Comparison of ENCODE assay signal across 9 cellular contexts in the genomic region with DNA sequence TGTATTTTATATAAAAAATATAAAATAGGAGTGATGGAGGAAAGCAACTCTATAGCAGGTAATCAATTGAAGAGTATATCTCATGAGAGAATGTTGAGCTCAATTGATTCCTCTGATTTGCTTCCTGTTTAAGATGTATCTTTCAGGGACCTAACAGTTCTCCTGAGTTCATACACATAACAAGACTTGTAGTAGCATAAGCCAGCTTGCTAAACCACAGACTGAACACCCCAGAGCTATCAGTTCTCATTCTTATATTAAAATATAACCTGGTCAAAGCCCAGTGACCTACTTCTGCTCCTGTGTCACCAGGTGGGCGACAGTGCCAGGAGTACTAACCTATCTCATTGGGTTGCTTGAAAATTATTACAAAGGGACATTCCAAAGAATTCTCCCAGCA. TPM values are rescaled to one million over a fixed set of nuclear protein-coding genes. Genes with fewer than 3 reads are reported as not detected.
"Had no signal": no experiment of that assay in that cellular context is flagged by ENCODE, and none has a peak within 500 bp of the region (broad histone marks: within the 10 kb centered on the region; RNA-seq: fewer than 3 reads in every experiment).

No MANE protein-coding gene starts in this region.

- H3K4me3 Mint-ChIP-seq: GM23338, H9, HFFc6 had no signal

- H3K4me1 Mint-ChIP-seq: GM23338, H9 had no signal

- H3K27ac ChIP-seq: GM23248 had no signal

- H3K9me3 ChIP-seq: HAP-1 had no signal

- ATAC-seq: GM23338, HCT116 had no signal

- H3K4me1 ChIP-seq: HAP-1 had no signal

- H3K9me3 Mint-ChIP-seq: GM23338, H9, HFFc6 had no signal

- H3K4me3 ChIP-seq: GM23248, GM23338, HAP-1 had no signal

- DNase-seq: GM23248, GOT3, H7, H9, HCEC 1CT, HFFc6 had no signal

- H3K27ac Mint-ChIP-seq: GM23338, H9, HFFc6 had no signal

- H3K36me3 ChIP-seq: HAP-1 had no signal

RNA-seq across cellular contexts. Expression of gene CDH20, which starts 41.0 kb away (rescaled TPM):
- total RNA-seq: GM23248, H9, HFFc6 had no signal
